In the genomic region with DNA sequence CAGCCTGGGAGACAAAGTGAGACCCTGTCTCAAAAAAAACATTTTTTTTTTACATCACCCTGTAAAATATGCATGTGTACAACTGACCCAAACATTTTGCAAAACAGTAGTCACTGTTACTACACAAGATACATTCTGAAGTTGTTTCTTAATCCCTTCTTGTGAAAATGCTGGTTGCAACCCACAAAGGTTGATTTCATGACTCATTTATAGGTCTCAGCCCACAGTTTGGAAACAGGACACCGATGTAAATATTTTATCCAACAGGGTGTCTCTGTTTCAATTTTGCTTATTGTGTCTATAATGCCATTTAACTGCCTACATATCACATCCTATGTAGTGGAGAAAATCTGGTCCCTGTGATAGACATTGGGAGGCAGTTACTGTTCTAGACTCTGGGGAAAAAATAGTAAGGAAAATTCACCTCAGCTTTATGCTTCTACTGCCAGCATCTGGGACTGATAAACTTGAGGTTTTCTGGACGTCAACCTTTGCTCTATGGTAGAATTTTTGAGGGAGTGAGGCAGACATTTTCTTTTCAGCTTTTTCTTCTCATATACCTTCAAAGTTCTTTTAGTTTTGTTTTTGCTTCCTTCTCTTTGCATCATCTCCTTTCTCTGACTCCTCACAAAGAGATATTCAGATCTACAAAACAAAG, we compare ENCODE assay signal across 15 cellular contexts. TPM values are rescaled to one million over a fixed set of nuclear protein-coding genes. Genes with fewer than 3 reads are reported as not detected.
DNase-seq lines count a peak whose midpoint lies in the region; ATAC-seq and TF ChIP-seq lines count a peak whose summit lies in the region.
"Had no signal": no experiment of that assay in that cellular context is flagged by ENCODE, and none has a peak within 500 bp of the region (broad histone marks: within the 10 kb centered on the region; RNA-seq: fewer than 3 reads in every experiment).

No MANE protein-coding gene starts in this region.

- no peak for DNase-seq in CD8-positive, alpha-beta T cell
- DNase-seq in HT1080 (ENCODE audit: low read depth) = peak; percentile 56
- peak; percentile 31 for DNase-seq in kidney glomerular epithelial cell (lab: John Stamatoyannopoulos, UW)
- no peak for DNase-seq in COLO829 (ENCODE audit: low spot score)
- DNase-seq in cerebellar cortex (ENCODE audit: low spot score) = no peak
- no peak for DNase-seq in activated CD8-positive, alpha-beta memory T cell treated with anti-CD3 and anti-CD28 coated beads, Interleukin-2, amount 50 U/mL, for 48 hours
- DNase-seq: activated CD4-positive, alpha-beta T cell treated with anti-CD3 and anti-CD28 coated beads for 1 hour; H7; heart right ventricle; NCI-H146 had no signal

- peak overlapping the region; percentile 33 for H3K4me3 Mint-ChIP-seq in CD8-positive, alpha-beta T cell
- H3K4me3 Mint-ChIP-seq in activated naive CD8-positive, alpha-beta T cell = peak overlapping the region; percentile 63
- H3K4me3 Mint-ChIP-seq: central memory CD8-positive, alpha-beta T cell had no signal

- H3K27me3 Mint-ChIP-seq in CD8-positive, alpha-beta T cell (ENCODE audit: low read depth) = no peaks in the 10 kb centered on the region
- no peaks in the 10 kb centered on the region for H3K27me3 Mint-ChIP-seq in activated naive CD8-positive, alpha-beta T cell
- H3K27me3 Mint-ChIP-seq: central memory CD8-positive, alpha-beta T cell had no signal

- peaks cover 31% of the 10 kb centered on the region for H3K4me1 Mint-ChIP-seq in CD8-positive, alpha-beta T cell (ENCODE audit: low read depth)
- peaks cover 39% of the 10 kb centered on the region for H3K4me1 Mint-ChIP-seq in activated naive CD8-positive, alpha-beta T cell (ENCODE audit: low read depth)

- TF ChIP-seq CTCF in CD8-positive, alpha-beta T cell (IDR thresholded peaks at IDR 0.05) = no peak

- H3K27me3 ChIP-seq in CD8-positive, alpha-beta T cell (ENCODE audit: insufficient read depth, low read length) = no peaks in the 10 kb centered on the region

- no peaks in the 10 kb centered on the region for H3K36me3 ChIP-seq in CD8-positive, alpha-beta T cell (ENCODE audit: insufficient read depth, low read length)
- H3K36me3 ChIP-seq: heart right ventricle had no signal

- H3K9me3 ChIP-seq in CD8-positive, alpha-beta T cell (ENCODE audit: low read length) = no peaks in the 10 kb centered on the region
- H3K9me3 ChIP-seq: heart right ventricle had no signal

- H3K4me3 ChIP-seq in CD8-positive, alpha-beta T cell (ENCODE audit: low read depth, low read length) = no peak overlapping the region
- H3K4me3 ChIP-seq: heart right ventricle, skin epidermis had no signal

- H3K9me3 Mint-ChIP-seq in CD8-positive, alpha-beta T cell = no peaks in the 10 kb centered on the region
- H3K9me3 Mint-ChIP-seq in activated naive CD8-positive, alpha-beta T cell (ENCODE audit: low read depth) = no peaks in the 10 kb centered on the region
- H3K9me3 Mint-ChIP-seq: central memory CD8-positive, alpha-beta T cell had no signal

- POLR2A ChIA-PET in CD8-positive, alpha-beta T cell (lab: Charles Lee) = no interaction called here

- H3K36me3 Mint-ChIP-seq in CD8-positive, alpha-beta T cell = peaks cover 15% of the 10 kb centered on the region
- H3K36me3 Mint-ChIP-seq in activated naive CD8-positive, alpha-beta T cell = peaks cover 6% of the 10 kb centered on the region

- no peak for ATAC-seq in CD8-positive, alpha-beta T cell
- ATAC-seq in HG02610 (IDR thresholded peaks at IDR 0.05; ENCODE audit: unreplicated experiment) = no peak
- ATAC-seq: heart right ventricle had no signal

- H3K27ac ChIP-seq in CD8-positive, alpha-beta T cell (ENCODE audit: low read depth, low read length) = no peak overlapping the region
- H3K27ac ChIP-seq: heart right ventricle, skin epidermis had no signal

- CTCF ChIA-PET in CD8-positive, alpha-beta T cell (lab: Charles Lee) = interaction anchor here (1.2 kb wide), 1 partner anchor 42 kb away, joined by 4 read pairs; no protein-coding TSS in a partner anchor

- intact Hi-C loops in CD8-positive, alpha-beta T cell (cut with DNase I, micrococcal nuclease) = loop anchor here in 1 of 2 experiments (5.0 kb wide), 1 partner anchor 75 kb away; a partner anchor contains a TSS

- H3K4me1 ChIP-seq in CD8-positive, alpha-beta T cell (ENCODE audit: insufficient read depth, low read length) = peaks cover 10% of the 10 kb centered on the region

- H3K27ac Mint-ChIP-seq in CD8-positive, alpha-beta T cell = peak overlapping the region; percentile 27
- peak overlapping the region; percentile 85 for H3K27ac Mint-ChIP-seq in activated naive CD8-positive, alpha-beta T cell

RNA-seq across cellular contexts. Expression of a gene that starts 1.6 kb away (rescaled TPM):
- 1 to 10 TPM; 1.9 to 4.2 TPM for total RNA-seq in CD8-positive, alpha-beta T cell
- not detected in 2 replicates for total RNA-seq in HT1080 (2014; rRNA removed; shearing (Covaris generic))
- polyA plus RNA-seq in HT1080 (2015; cell fraction: cytosol; rRNA removed) = not detected in 2 replicates
- not detected in 2 replicates for polyA plus RNA-seq in HT1080 (2015; cell fraction: nucleus; rRNA removed)
- total RNA-seq: heart right ventricle, mesenteric fat pad had no signal
- polyA plus RNA-seq: heart right ventricle had no signal

RNA-seq across cellular contexts. Expression of a gene that starts 4.0 kb away (rescaled TPM):
- 10 to 100 TPM; 28.4 to 32.1 TPM for total RNA-seq in CD8-positive, alpha-beta T cell
- 19.4 and 24.3 TPM in 2 replicates for total RNA-seq in HT1080 (2014; rRNA removed; shearing (Covaris generic))
- 18.7 and 25.8 TPM in 2 replicates for polyA plus RNA-seq in HT1080 (2015; cell fraction: cytosol; rRNA removed)
- polyA plus RNA-seq in HT1080 (2015; cell fraction: nucleus; rRNA removed) = 89.6 and 90.7 TPM in 2 replicates

Comparison
In these comparisons a context has a peak if more than half of its experiments do, and no peak if none do; other contexts are left out.
1. DNase-seq: peak in HT1080 (single experiment) and kidney glomerular epithelial cell (single experiment); none in CD8-positive, alpha-beta T cell (0 of 7), COLO829 (single experiment), cerebellar cortex (single experiment) and activated CD8-positive, alpha-beta memory T cell treated with anti-CD3 and anti-CD28 coated beads, Interleukin-2, amount 50 U/mL, for 48 hours (single experiment).